Comparison of ENCODE assay signal across 8 cellular contexts in the genomic region with DNA sequence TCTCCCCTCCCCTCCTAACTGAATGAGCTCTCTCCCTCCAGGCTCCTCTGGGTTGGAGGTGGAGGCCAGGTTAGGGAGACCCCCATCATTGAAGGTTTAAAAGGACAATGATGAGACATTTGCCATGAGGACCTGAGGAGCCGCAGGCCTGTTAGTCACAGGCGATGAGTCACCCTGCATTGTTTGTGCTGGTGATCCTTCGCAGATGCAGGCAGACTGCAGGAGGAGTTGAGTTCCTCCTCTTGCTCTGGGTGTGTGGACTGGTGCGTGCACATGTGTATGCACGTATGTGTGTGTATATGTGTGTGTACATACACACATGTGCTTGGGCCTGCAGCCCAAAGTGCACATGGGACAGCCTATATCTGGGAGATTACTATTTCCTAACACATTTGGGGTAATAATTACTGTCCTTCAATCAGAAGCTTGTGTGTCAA. TPM values are rescaled to one million over a fixed set of nuclear protein-coding genes. Genes with fewer than 3 reads are reported as not detected.
A peak's percentile ranks its signal among the peaks of the same experiment; 100 is the strongest.
DNase-seq lines count a peak whose midpoint lies in the region; ATAC-seq and TF ChIP-seq lines count a peak whose summit lies in the region.

No MANE protein-coding gene starts in this region.

- no peak overlapping the region for H3K4me3 ChIP-seq in BE2C (ENCODE audit: low read depth, low read length)
- H3K4me3 ChIP-seq in adrenal gland, result no peak overlapping the region

- H3K36me3 ChIP-seq in BE2C (no peaks in the 10 kb centered on the region), adrenal gland (replicated peaks in 1 of 2) (no peaks in the 10 kb centered on the region)

- ATAC-seq in HG02973 (IDR thresholded peaks at IDR 0.05; ENCODE audit: unreplicated experiment) (no peak), HG03520 (IDR thresholded peaks at IDR 0.05; ENCODE audit: unreplicated experiment) (no peak)

- H3K27ac ChIP-seq in adrenal gland, result peak overlapping the region; percentile 10 to 87 (median 68)

- TF ChIP-seq CTCF in BE2C (IDR thresholded peaks at IDR 0.05; ENCODE audit: low read depth, low read length) (no peak), adrenal gland (IDR thresholded peaks at IDR 0.05) (no peak)

- H3K27me3 ChIP-seq in BE2C (no peaks in the 10 kb centered on the region), adrenal gland (no peaks in the 10 kb centered on the region)

- peak; percentile 85 for DNase-seq in BE2C
- peak; percentile 69 for DNase-seq in LoVo (ENCODE audit: low spot score)
- peak; percentile 84 to 95 (median 93) for DNase-seq in adrenal gland
- peak; percentile 58 for DNase-seq in iPS-NIHi11 (ENCODE audit: low spot score)
- peak; percentile 22 for DNase-seq in stimulated activated CD4-positive, alpha-beta T cell treated with anti-CD3 and anti-CD28 coated beads, Interleukin-2, amount 100 ng/mL, for 4 hours (ENCODE audit: low read depth)
- DNase-seq in NCI-H748 treated with DMSO at 0.1 percent for 48 hours (lab: John Stamatoyannopoulos, UW), result no peak

- H3K4me1 ChIP-seq in BE2C (peaks cover 25% of the 10 kb centered on the region), adrenal gland (replicated peaks in 1 of 2) (peaks cover 19 to 40% of the 10 kb centered on the region in 2 donors)

- WGBS in adrenal gland, 4 donors, result 16 to 25% (median 21%) methylated on average over 5 of the region's 5 CpGs

- TF ChIP-seq POLR2A in adrenal gland (IDR thresholded peaks at IDR 0.05), result peak in 1 of 2 donors; percentile 53

- intact Hi-C loops in adrenal gland (cut with DNase I), result no loop called here

- peaks cover 2% of the 10 kb centered on the region; the same call in 1 of the 2 replicates for H3K9me3 ChIP-seq in BE2C
- no peaks in the 10 kb centered on the region for H3K9me3 ChIP-seq in adrenal gland (replicated peaks in 1 of 3)

RNA-seq across cellular contexts. Expression of a gene that starts 42.0 kb away (rescaled TPM):
- 42.6 TPM for polyA plus RNA-seq in BE2C (2012; ENCODE audit: insufficient read depth, insufficient read length, low read depth)
- total RNA-seq in adrenal gland, result 100 to 1,000 TPM; 189 to 695 (median 304) TPM
- polyA plus RNA-seq in adrenal gland, result 100 to 1,000 TPM in 1 of 3 donors, 10 to 100 TPM in 2; 29.6 to 515 (median 30.7) TPM
